In the genomic region with DNA sequence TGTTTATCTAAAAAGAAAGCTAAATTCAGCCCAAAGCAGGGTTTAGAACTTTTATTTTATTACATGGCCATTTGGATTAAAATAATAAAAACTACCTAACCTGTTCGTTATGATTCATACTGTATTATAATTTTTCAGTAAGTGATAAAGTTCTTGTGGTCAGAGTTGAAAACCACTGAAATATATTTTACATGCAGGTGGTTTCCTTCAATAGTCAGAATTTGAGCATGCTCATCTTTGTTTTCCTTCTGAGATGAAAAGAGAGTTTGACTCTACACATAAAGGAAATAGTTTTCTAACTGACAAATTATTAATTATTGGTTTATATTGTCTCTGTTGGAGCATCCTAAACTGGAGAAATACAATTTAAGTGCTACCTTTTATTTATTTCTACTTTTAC, we compare ENCODE assay signal across 1 cellular context.
A peak's percentile ranks its signal among the peaks of the same experiment; 100 is the strongest.
TF ChIP-seq lines count a peak whose summit lies in the region.

No MANE protein-coding gene starts in this region.

TF ChIP-seq in GM12878, 131 proteins besides CTCF, POLR2A, EP300 and RAD21 (continued from another document):
- TF ChIP-seq, protein P1, sequence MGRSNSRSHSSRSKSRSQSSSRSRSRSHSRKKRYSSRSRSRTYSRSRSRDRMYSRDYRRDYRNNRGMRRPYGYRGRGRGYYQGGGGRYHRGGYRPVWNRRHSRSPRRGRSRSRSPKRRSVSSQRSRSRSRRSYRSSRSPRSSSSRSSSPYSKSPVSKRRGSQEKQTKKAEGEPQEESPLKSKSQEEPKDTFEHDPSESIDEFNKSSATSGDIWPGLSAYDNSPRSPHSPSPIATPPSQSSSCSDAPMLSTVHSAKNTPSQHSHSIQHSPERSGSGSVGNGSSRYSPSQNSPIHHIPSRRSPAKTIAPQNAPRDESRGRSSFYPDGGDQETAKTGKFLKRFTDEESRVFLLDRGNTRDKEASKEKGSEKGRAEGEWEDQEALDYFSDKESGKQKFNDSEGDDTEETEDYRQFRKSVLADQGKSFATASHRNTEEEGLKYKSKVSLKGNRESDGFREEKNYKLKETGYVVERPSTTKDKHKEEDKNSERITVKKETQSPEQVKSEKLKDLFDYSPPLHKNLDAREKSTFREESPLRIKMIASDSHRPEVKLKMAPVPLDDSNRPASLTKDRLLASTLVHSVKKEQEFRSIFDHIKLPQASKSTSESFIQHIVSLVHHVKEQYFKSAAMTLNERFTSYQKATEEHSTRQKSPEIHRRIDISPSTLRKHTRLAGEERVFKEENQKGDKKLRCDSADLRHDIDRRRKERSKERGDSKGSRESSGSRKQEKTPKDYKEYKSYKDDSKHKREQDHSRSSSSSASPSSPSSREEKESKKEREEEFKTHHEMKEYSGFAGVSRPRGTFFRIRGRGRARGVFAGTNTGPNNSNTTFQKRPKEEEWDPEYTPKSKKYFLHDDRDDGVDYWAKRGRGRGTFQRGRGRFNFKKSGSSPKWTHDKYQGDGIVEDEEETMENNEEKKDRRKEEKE (IDR thresholded peaks at IDR 0.05): no peak
- TF ChIP-seq KLF5 (IDR thresholded peaks at IDR 0.05; ENCODE audit: partially characterized antibody) (no peak), FOXK2 (IDR thresholded peaks at IDR 0.05) (no peak), KAT2A (conservative IDR thresholded peaks at IDR 0.05; ENCODE audit: control insufficient read depth, low read depth, low read length) (no peak), RUNX3 (IDR thresholded peaks at IDR 0.05; ENCODE audit: low read length) (peak; percentile 69), MYB (IDR thresholded peaks at IDR 0.05; ENCODE audit: borderline replicate concordance, low read depth, low read length) (no peak), MTA2 (IDR thresholded peaks at IDR 0.05; ENCODE audit: low read depth) (peak; percentile 84), SIN3A (IDR thresholded peaks at IDR 0.05; ENCODE audit: low read depth, low read length) (no peak), NFXL1 (IDR thresholded peaks at IDR 0.05; ENCODE audit: borderline replicate concordance) (no peak), MEF2B (IDR thresholded peaks at IDR 0.05; ENCODE audit: partially characterized antibody, poor library complexity, severe bottlenecking) (peak; percentile 25), BHLHE40 (IDR thresholded peaks at IDR 0.05; ENCODE audit: borderline replicate concordance in 1 of 2, low read depth in 2 of 2, low read length in 1 of 2) (peak in 1 of 2 experiments; percentile 18; a peak in 1 of 4 replicates), EED (IDR thresholded peaks at IDR 0.05; ENCODE audit: low read depth) (no peak), IRF4 (IDR thresholded peaks at IDR 0.05; ENCODE audit: low read depth, low read length) (no peak), GABPA (IDR thresholded peaks at IDR 0.05; ENCODE audit: low read depth) (no peak), IKZF2 (IDR thresholded peaks at IDR 0.05) (peak; percentile 28 to 45; a peak in 1 of 4 replicates), MXI1 (IDR thresholded peaks at IDR 0.05; ENCODE audit: low read depth, low read length) (no peak), JUNB (IDR thresholded peaks at IDR 0.05) (0 out of 2 replicates have a peak, but pooled peaks have one; percentile 8), ZNF217 (IDR thresholded peaks at IDR 0.05) (peak; percentile 86; the same call in 1 of the 2 replicates), NFIC (IDR thresholded peaks at IDR 0.05; ENCODE audit: low read depth, low read length) (peak; percentile 32; the same call in 1 of the 2 replicates), BCL11A (IDR thresholded peaks at IDR 0.05; ENCODE audit: low read depth, low read length) (peak; percentile 56; the same call in 1 of the 2 replicates)
- TF ChIP-seq, protein P2, sequence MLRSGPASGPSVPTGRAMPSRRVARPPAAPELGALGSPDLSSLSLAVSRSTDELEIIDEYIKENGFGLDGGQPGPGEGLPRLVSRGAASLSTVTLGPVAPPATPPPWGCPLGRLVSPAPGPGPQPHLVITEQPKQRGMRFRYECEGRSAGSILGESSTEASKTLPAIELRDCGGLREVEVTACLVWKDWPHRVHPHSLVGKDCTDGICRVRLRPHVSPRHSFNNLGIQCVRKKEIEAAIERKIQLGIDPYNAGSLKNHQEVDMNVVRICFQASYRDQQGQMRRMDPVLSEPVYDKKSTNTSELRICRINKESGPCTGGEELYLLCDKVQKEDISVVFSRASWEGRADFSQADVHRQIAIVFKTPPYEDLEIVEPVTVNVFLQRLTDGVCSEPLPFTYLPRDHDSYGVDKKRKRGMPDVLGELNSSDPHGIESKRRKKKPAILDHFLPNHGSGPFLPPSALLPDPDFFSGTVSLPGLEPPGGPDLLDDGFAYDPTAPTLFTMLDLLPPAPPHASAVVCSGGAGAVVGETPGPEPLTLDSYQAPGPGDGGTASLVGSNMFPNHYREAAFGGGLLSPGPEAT (IDR thresholded peaks at IDR 0.05; ENCODE audit: low read depth): peak; percentile 84
- TF ChIP-seq, protein P3, sequence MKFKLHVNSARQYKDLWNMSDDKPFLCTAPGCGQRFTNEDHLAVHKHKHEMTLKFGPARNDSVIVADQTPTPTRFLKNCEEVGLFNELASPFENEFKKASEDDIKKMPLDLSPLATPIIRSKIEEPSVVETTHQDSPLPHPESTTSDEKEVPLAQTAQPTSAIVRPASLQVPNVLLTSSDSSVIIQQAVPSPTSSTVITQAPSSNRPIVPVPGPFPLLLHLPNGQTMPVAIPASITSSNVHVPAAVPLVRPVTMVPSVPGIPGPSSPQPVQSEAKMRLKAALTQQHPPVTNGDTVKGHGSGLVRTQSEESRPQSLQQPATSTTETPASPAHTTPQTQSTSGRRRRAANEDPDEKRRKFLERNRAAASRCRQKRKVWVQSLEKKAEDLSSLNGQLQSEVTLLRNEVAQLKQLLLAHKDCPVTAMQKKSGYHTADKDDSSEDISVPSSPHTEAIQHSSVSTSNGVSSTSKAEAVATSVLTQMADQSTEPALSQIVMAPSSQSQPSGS (IDR thresholded peaks at IDR 0.05; ENCODE audit: low read length): no peak
- TF ChIP-seq, protein P4, sequence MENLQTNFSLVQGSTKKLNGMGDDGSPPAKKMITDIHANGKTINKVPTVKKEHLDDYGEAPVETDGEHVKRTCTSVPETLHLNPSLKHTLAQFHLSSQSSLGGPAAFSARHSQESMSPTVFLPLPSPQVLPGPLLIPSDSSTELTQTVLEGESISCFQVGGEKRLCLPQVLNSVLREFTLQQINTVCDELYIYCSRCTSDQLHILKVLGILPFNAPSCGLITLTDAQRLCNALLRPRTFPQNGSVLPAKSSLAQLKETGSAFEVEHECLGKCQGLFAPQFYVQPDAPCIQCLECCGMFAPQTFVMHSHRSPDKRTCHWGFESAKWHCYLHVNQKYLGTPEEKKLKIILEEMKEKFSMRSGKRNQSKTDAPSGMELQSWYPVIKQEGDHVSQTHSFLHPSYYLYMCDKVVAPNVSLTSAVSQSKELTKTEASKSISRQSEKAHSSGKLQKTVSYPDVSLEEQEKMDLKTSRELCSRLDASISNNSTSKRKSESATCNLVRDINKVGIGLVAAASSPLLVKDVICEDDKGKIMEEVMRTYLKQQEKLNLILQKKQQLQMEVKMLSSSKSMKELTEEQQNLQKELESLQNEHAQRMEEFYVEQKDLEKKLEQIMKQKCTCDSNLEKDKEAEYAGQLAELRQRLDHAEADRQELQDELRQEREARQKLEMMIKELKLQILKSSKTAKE (IDR thresholded peaks at IDR 0.05; ENCODE audit: low read depth, poor library complexity, severe bottlenecking): peak; percentile 38
- TF ChIP-seq, protein P5, sequence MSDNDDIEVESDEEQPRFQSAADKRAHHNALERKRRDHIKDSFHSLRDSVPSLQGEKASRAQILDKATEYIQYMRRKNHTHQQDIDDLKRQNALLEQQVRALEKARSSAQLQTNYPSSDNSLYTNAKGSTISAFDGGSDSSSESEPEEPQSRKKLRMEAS (IDR thresholded peaks at IDR 0.05; ENCODE audit: low read depth, low read length): no peak
- TF ChIP-seq, protein P6, sequence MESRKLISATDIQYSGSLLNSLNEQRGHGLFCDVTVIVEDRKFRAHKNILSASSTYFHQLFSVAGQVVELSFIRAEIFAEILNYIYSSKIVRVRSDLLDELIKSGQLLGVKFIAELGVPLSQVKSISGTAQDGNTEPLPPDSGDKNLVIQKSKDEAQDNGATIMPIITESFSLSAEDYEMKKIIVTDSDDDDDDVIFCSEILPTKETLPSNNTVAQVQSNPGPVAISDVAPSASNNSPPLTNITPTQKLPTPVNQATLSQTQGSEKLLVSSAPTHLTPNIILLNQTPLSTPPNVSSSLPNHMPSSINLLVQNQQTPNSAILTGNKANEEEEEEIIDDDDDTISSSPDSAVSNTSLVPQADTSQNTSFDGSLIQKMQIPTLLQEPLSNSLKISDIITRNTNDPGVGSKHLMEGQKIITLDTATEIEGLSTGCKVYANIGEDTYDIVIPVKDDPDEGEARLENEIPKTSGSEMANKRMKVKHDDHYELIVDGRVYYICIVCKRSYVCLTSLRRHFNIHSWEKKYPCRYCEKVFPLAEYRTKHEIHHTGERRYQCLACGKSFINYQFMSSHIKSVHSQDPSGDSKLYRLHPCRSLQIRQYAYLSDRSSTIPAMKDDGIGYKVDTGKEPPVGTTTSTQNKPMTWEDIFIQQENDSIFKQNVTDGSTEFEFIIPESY (IDR thresholded peaks at IDR 0.05): no peak; the same call in 1 of the 2 replicates
- TF ChIP-seq, protein P7, sequence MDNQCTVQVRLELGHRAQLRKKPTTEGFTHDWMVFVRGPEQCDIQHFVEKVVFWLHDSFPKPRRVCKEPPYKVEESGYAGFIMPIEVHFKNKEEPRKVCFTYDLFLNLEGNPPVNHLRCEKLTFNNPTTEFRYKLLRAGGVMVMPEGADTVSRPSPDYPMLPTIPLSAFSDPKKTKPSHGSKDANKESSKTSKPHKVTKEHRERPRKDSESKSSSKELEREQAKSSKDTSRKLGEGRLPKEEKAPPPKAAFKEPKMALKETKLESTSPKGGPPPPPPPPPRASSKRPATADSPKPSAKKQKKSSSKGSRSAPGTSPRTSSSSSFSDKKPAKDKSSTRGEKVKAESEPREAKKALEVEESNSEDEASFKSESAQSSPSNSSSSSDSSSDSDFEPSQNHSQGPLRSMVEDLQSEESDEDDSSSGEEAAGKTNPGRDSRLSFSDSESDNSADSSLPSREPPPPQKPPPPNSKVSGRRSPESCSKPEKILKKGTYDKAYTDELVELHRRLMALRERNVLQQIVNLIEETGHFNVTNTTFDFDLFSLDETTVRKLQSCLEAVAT (IDR thresholded peaks at IDR 0.05): peak; percentile 61
- TF ChIP-seq, protein P8, sequence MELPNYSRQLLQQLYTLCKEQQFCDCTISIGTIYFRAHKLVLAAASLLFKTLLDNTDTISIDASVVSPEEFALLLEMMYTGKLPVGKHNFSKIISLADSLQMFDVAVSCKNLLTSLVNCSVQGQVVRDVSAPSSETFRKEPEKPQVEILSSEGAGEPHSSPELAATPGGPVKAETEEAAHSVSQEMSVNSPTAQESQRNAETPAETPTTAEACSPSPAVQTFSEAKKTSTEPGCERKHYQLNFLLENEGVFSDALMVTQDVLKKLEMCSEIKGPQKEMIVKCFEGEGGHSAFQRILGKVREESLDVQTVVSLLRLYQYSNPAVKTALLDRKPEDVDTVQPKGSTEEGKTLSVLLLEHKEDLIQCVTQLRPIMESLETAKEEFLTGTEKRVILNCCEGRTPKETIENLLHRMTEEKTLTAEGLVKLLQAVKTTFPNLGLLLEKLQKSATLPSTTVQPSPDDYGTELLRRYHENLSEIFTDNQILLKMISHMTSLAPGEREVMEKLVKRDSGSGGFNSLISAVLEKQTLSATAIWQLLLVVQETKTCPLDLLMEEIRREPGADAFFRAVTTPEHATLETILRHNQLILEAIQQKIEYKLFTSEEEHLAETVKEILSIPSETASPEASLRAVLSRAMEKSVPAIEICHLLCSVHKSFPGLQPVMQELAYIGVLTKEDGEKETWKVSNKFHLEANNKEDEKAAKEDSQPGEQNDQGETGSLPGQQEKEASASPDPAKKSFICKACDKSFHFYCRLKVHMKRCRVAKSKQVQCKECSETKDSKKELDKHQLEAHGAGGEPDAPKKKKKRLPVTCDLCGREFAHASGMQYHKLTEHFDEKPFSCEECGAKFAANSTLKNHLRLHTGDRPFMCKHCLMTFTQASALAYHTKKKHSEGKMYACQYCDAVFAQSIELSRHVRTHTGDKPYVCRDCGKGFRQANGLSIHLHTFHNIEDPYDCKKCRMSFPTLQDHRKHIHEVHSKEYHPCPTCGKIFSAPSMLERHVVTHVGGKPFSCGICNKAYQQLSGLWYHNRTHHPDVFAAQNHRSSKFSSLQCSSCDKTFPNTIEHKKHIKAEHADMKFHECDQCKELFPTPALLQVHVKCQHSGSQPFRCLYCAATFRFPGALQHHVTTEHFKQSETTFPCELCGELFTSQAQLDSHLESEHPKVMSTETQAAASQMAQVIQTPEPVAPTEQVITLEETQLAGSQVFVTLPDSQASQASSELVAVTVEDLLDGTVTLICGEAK (IDR thresholded peaks at IDR 0.05; ENCODE audit: borderline replicate concordance): peak; percentile 78; the same call in 1 of the 2 replicates
